1 cellular context compared by ENCODE assay signal in genomic region chr12:46814143-46814542, GRCh38.
A peak's percentile ranks its signal among the peaks of the same experiment; 100 is the strongest.
TF ChIP-seq lines count a peak whose summit lies in the region.

No MANE protein-coding gene starts in this region.

TF ChIP-seq in HepG2, 621 proteins besides CTCF, POLR2A, EP300 and RAD21 (continued from another document and continues in another):
- TF ChIP-seq ZBTB44 (CRISPR knock-in tag; IDR thresholded peaks at IDR 0.05): no peak
- TF ChIP-seq TMF1 (CRISPR knock-in tag; IDR thresholded peaks at IDR 0.05; ENCODE audit: low read depth): no peak
- no peak for TF ChIP-seq XBP1 (CRISPR knock-in tag; IDR thresholded peaks at IDR 0.05)
- TF ChIP-seq PRPF4 (IDR thresholded peaks at IDR 0.05; ENCODE audit: low read depth, low read length, poor library complexity, severe bottlenecking): no peak
- TF ChIP-seq NFYC (CRISPR knock-in tag; IDR thresholded peaks at IDR 0.05): no peak; the same call in 1 of the 2 replicates
- no peak for TF ChIP-seq ZNF7 (CRISPR knock-in tag; IDR thresholded peaks at IDR 0.05)
- TF ChIP-seq NKX3-1 (CRISPR knock-in tag; IDR thresholded peaks at IDR 0.05): 0 out of 2 replicates have a peak, but pooled peaks have one; percentile 34
- no peak for TF ChIP-seq ZBTB2 (CRISPR knock-in tag; IDR thresholded peaks at IDR 0.05; ENCODE audit: low read depth)
- peak; percentile 49; the same call in 1 of the 2 replicates for TF ChIP-seq YEATS4 (CRISPR knock-in tag; IDR thresholded peaks at IDR 0.05; ENCODE audit: borderline replicate concordance)
- no peak for TF ChIP-seq SMARCE1 (IDR thresholded peaks at IDR 0.05; ENCODE audit: borderline replicate concordance)
- no peak for TF ChIP-seq ZNF430 (CRISPR knock-in tag; IDR thresholded peaks at IDR 0.05)
- TF ChIP-seq ZBTB10 (CRISPR knock-in tag; IDR thresholded peaks at IDR 0.05; ENCODE audit: borderline replicate concordance): peak; percentile 75
- peak in 1 of 2 experiments; percentile 85; a peak in 2 of 4 replicates for TF ChIP-seq ATF4 (CRISPR knock-in tag; IDR thresholded peaks at IDR 0.05)
- TF ChIP-seq ZNF496 (CRISPR knock-in tag; IDR thresholded peaks at IDR 0.05; ENCODE audit: insufficient replicate concordance): no peak
- peak; percentile 98 for TF ChIP-seq NR2F2 (IDR thresholded peaks at IDR 0.05; ENCODE audit: borderline replicate concordance, low read depth)
- TF ChIP-seq MXD4 (CRISPR knock-in tag; IDR thresholded peaks at IDR 0.05): no peak
- TF ChIP-seq MIER2 (CRISPR knock-in tag; IDR thresholded peaks at IDR 0.05): peak; percentile 50; the same call in 1 of the 2 replicates
- TF ChIP-seq ADNP (CRISPR knock-in tag; IDR thresholded peaks at IDR 0.05): no peak
- TF ChIP-seq IKZF1 (IDR thresholded peaks at IDR 0.05): no peak
- TF ChIP-seq ZFP36L2 (CRISPR knock-in tag; IDR thresholded peaks at IDR 0.05): no peak
- TF ChIP-seq NCOR1 (IDR thresholded peaks at IDR 0.05; ENCODE audit: borderline replicate concordance, low read length): peak; percentile 69; the same call in 1 of the 2 replicates
- no peak for TF ChIP-seq ZNF234 (CRISPR knock-in tag; conservative IDR thresholded peaks at IDR 0.05)
- TF ChIP-seq ZC3H13 (CRISPR knock-in tag; IDR thresholded peaks at IDR 0.05): no peak
- TF ChIP-seq NAIF1 (CRISPR knock-in tag; IDR thresholded peaks at IDR 0.05; ENCODE audit: borderline replicate concordance): no peak
- TF ChIP-seq ZNF891 (CRISPR knock-in tag; IDR thresholded peaks at IDR 0.05): no peak
- no peak for TF ChIP-seq TERF1 (CRISPR knock-in tag; IDR thresholded peaks at IDR 0.05)
- no peak for TF ChIP-seq NFKBIZ (CRISPR knock-in tag; IDR thresholded peaks at IDR 0.05)
- TF ChIP-seq ZFP37 (CRISPR knock-in tag; IDR thresholded peaks at IDR 0.05; ENCODE audit: borderline replicate concordance): no peak
- TF ChIP-seq PHF5A (CRISPR knock-in tag; IDR thresholded peaks at IDR 0.05; ENCODE audit: low read depth, unreplicated experiment): peak; percentile 69
- TF ChIP-seq GLMP (CRISPR knock-in tag; IDR thresholded peaks at IDR 0.05; ENCODE audit: borderline replicate concordance): no peak
- TF ChIP-seq ARID2 (CRISPR knock-in tag; IDR thresholded peaks at IDR 0.05; ENCODE audit: borderline replicate concordance): no peak
- no peak for TF ChIP-seq THAP9 (CRISPR knock-in tag; IDR thresholded peaks at IDR 0.05; ENCODE audit: borderline replicate concordance)
- TF ChIP-seq TRIM24 (CRISPR knock-in tag; IDR thresholded peaks at IDR 0.05): no peak
- no peak for TF ChIP-seq ZNF724P (CRISPR knock-in tag; IDR thresholded peaks at IDR 0.05; ENCODE audit: borderline replicate concordance)
- no peak for TF ChIP-seq ZNF451 (CRISPR knock-in tag; IDR thresholded peaks at IDR 0.05)
- TF ChIP-seq ZNF570 (CRISPR knock-in tag; IDR thresholded peaks at IDR 0.05; ENCODE audit: borderline replicate concordance): no peak
- peak; percentile 96 for TF ChIP-seq FOXA3 (CRISPR knock-in tag; IDR thresholded peaks at IDR 0.05)
- no peak for TF ChIP-seq HNRNPK (IDR thresholded peaks at IDR 0.05; ENCODE audit: low read depth, low read length, poor library complexity, severe bottlenecking)
- no peak for TF ChIP-seq ZNF670 (CRISPR knock-in tag; IDR thresholded peaks at IDR 0.05; ENCODE audit: borderline replicate concordance)
- no peak for TF ChIP-seq DRAP1 (CRISPR knock-in tag; IDR thresholded peaks at IDR 0.05)
- TF ChIP-seq ZNF572 (CRISPR knock-in tag; IDR thresholded peaks at IDR 0.05): no peak
- no peak for TF ChIP-seq CENPT (CRISPR knock-in tag; IDR thresholded peaks at IDR 0.05; ENCODE audit: low read depth)
- TF ChIP-seq ARNT (IDR thresholded peaks at IDR 0.05): no peak
- no peak for TF ChIP-seq ATF7 (IDR thresholded peaks at IDR 0.05)
- TF ChIP-seq ATF7 (CRISPR knock-in tag; IDR thresholded peaks at IDR 0.05): no peak
- no peak for TF ChIP-seq ZNF121 (CRISPR knock-in tag; IDR thresholded peaks at IDR 0.05)
- TF ChIP-seq TARDBP (CRISPR knock-in tag; IDR thresholded peaks at IDR 0.05): peak; percentile 81; the same call in 1 of the 2 replicates
- no peak for TF ChIP-seq ZNF550 (CRISPR knock-in tag; IDR thresholded peaks at IDR 0.05; ENCODE audit: borderline replicate concordance)
- TF ChIP-seq KDM6A (CRISPR knock-in tag; IDR thresholded peaks at IDR 0.05; ENCODE audit: low read depth): peak; percentile 85
- peak; percentile 52; the same call in 1 of the 2 replicates for TF ChIP-seq ZSCAN31 (CRISPR knock-in tag; IDR thresholded peaks at IDR 0.05; ENCODE audit: low read depth)
- TF ChIP-seq CENPX (CRISPR knock-in tag; IDR thresholded peaks at IDR 0.05): no peak
- TF ChIP-seq MEF2D (CRISPR knock-in tag; IDR thresholded peaks at IDR 0.05): peak; percentile 75; the same call in 1 of the 2 replicates
- TF ChIP-seq KDM4B (CRISPR knock-in tag; IDR thresholded peaks at IDR 0.05): no peak
- TF ChIP-seq ATF6 (CRISPR knock-in tag; conservative IDR thresholded peaks at IDR 0.05): no peak
- TF ChIP-seq MAX (IDR thresholded peaks at IDR 0.05): peak; percentile 29; the same call in 1 of the 2 replicates
- no peak for TF ChIP-seq ZNF276 (CRISPR knock-in tag; IDR thresholded peaks at IDR 0.05; ENCODE audit: low read depth)
- no peak for TF ChIP-seq ZFP62 (CRISPR knock-in tag; IDR thresholded peaks at IDR 0.05)
- no peak for TF ChIP-seq MLLT10 (CRISPR knock-in tag; IDR thresholded peaks at IDR 0.05)
